8 cellular contexts compared by ENCODE assay signal in the genomic region with DNA sequence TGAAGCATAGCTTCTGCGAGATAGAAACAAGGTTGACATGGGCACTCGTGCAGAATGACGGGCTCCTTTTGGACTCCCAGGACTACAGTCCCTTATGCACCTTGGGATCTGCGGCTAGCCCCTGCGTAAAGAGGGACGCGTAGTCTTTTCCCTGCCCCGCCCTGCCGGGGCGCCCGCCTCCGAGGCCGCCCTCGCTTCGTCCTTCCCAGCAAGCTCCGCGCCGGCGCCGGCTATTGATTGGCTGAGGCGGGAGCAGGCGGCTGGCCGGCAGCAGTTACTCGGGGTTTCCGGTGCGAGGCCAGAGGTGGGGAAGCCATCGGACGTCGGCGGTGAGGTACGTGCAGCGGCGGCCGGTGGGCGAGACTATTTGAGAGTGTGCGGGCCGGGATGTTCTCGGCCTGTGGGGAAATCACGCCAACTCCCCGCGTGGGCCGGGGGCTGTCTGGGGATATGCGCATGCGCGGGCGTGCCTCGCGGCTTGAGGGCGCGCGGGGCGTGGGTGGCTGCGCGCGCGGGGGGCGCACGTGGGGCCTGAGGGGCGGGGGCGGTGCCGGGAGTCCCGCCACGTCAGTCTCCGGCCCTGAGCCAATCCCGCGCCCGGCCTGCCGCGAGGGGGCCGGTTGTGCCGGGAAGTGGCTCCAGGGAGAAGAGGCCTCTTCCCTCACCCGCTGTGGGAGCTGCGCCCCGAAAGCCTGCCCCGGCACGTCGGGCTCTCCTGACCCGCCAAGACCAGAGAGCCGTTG. TPM values are rescaled to one million over a fixed set of nuclear protein-coding genes. Genes with fewer than 3 reads are reported as not detected.
DNase-seq lines count a peak whose midpoint lies in the region; ATAC-seq and TF ChIP-seq lines count a peak whose summit lies in the region.

A gene (plus strand): TSS at position 233 of the 743 bp plus-strand sequence. CDS start 671 bp downstream, outside the sequence.

- intact Hi-C loops in right lobe of liver (cut with DNase I) = no loop called here

- no peaks in the 10 kb centered on the region for H3K9me3 ChIP-seq in right lobe of liver

- DNase-seq in C1 segment of cervical spinal cord (lab: John Stamatoyannopoulos, UW) = peak; percentile 75 to 98 (median 95)
- DNase-seq in NCI-H748 (lab: John Stamatoyannopoulos, UW; ENCODE audit: unreplicated experiment) = peak; percentile 92
- peak; percentile 87 to 88 for DNase-seq in activated CD4-positive, alpha-beta T cell treated with anti-CD3 and anti-CD28 coated beads, Interleukin-2, amount 50 U/mL, for 4 hours
- peak; percentile 96 for DNase-seq in dermis blood vessel endothelial cell
- peak; percentile 96 for DNase-seq in right lobe of liver
- peak; percentile 89 for DNase-seq in stimulated activated CD4-positive, alpha-beta T cell treated with anti-CD3 and anti-CD28 coated beads, Interleukin-4, amount 100 ng/mL, for 4 hours

- peak; percentile 72 for TF ChIP-seq POLR2A in right lobe of liver (IDR thresholded peaks at IDR 0.05)

- peak in 1 of 4 donors; percentile 22 for TF ChIP-seq CTCF in right lobe of liver (IDR thresholded peaks at IDR 0.05)

- 0% methylated on average over 16 of the region's 79 CpGs for WGBS in right lobe of liver (ENCODE audit: insufficient coverage, low coverage, low lambda C conversion rate, missing lambda C conversion rate)

- peak within 1 kb of the TSS; percentile 49 to 87 (median 84) for H3K4me3 ChIP-seq in right lobe of liver

- peaks cover 0 to 20% (median 9%) of the 10 kb centered on the region in 4 donors for H3K36me3 ChIP-seq in right lobe of liver

- peaks cover 0 to 46% (median 19%) of the 10 kb centered on the region in 4 donors for H3K4me1 ChIP-seq in right lobe of liver

- ATAC-seq in GM19351 (IDR thresholded peaks at IDR 0.05; ENCODE audit: unreplicated experiment) (peak; percentile 91), HG03521 (IDR thresholded peaks at IDR 0.05; ENCODE audit: unreplicated experiment) (peak; percentile 82), right lobe of liver (peak; percentile 82 to 90 (median 87))

- no peaks in the 10 kb centered on the region for H3K27me3 ChIP-seq in right lobe of liver

- H3K27ac ChIP-seq in right lobe of liver = peak within 1 kb of the TSS; percentile 80 to 95 (median 81)

RNA-seq across cellular contexts. Expression of the gene that starts here (rescaled TPM):
- total RNA-seq in dermis blood vessel endothelial cell = 83.7 and 93.6 TPM in 2 replicates
- total RNA-seq in right lobe of liver = 10 to 100 TPM; 26.0 to 39.6 (median 33.5) TPM

Comparison
In these comparisons a context has a peak if more than half of its experiments do, and no peak if none do; other contexts are left out.
1. Peak in every context shown above with its lines: DNase-seq, ATAC-seq, H3K4me3 ChIP-seq and H3K27ac ChIP-seq.